11 cellular contexts compared by ENCODE assay signal in genomic region chr9:77848428-77848827, GRCh38.
DNase-seq lines count a peak whose midpoint lies in the region; ATAC-seq and TF ChIP-seq lines count a peak whose summit lies in the region.
"Had no signal": no experiment of that assay in that cellular context is flagged by ENCODE, and none has a peak within 500 bp of the region (broad histone marks: within the 10 kb centered on the region; RNA-seq: fewer than 3 reads in every experiment).

No MANE protein-coding gene starts in this region.

- H3K27ac ChIP-seq in esophagus muscularis mucosa (replicated peaks in 1 of 4): peak overlapping the region; percentile 59 to 79 (median 73)
- H3K27ac ChIP-seq in neural progenitor cell: peak overlapping the region; percentile 43
- H3K27ac ChIP-seq in upper lobe of left lung: peak overlapping the region; percentile 68 to 77 (median 74)
- H3K27ac ChIP-seq in OCI-LY7 (ENCODE audit: low read depth, low read length, poor library complexity, severe bottlenecking): no peak overlapping the region

- BruUV-seq in OCI-LY7 (replicated peaks; lab: Mats Ljungman, UMichigan): no TSS peak

- H3K4me3 ChIP-seq in esophagus muscularis mucosa: no peak overlapping the region
- H3K4me3 ChIP-seq in neural progenitor cell: no peak overlapping the region
- H3K4me3 ChIP-seq in upper lobe of left lung: no peak overlapping the region
- H3K4me3 ChIP-seq in OCI-LY7 (ENCODE audit: low read depth, low read length, poor library complexity, severe bottlenecking): no peak overlapping the region

- H4K20me1 ChIP-seq in neural progenitor cell (ENCODE audit: low read depth) (peaks cover 37% of the 10 kb centered on the region), OCI-LY7 (ENCODE audit: insufficient read depth, low read length) (no peaks in the 10 kb centered on the region)

- peaks cover 45 to 76% (median 74%) of the 10 kb centered on the region in 4 donors for H3K4me1 ChIP-seq in esophagus muscularis mucosa
- H3K4me1 ChIP-seq in neural progenitor cell: peaks cover 21% of the 10 kb centered on the region
- peaks cover 70 to 83% (median 76%) of the 10 kb centered on the region in 4 donors for H3K4me1 ChIP-seq in upper lobe of left lung
- H3K4me1 ChIP-seq in OCI-LY7 (ENCODE audit: insufficient read depth, low read length, poor library complexity, severe bottlenecking): no peaks in the 10 kb centered on the region

- no peak overlapping the region for H3K9ac ChIP-seq in neural progenitor cell

- no peak for TF ChIP-seq POLR2A in esophagus muscularis mucosa (IDR thresholded peaks at IDR 0.05; ENCODE audit: low read depth)
- TF ChIP-seq POLR2A in upper lobe of left lung (IDR thresholded peaks at IDR 0.05): no peak

- H3K27me3 ChIP-seq in esophagus muscularis mucosa: no peaks in the 10 kb centered on the region
- no peaks in the 10 kb centered on the region for H3K27me3 ChIP-seq in neural progenitor cell
- H3K27me3 ChIP-seq in upper lobe of left lung: no peaks in the 10 kb centered on the region

- H3K36me3 ChIP-seq in esophagus muscularis mucosa (no peaks in the 10 kb centered on the region), neural progenitor cell (no peaks in the 10 kb centered on the region), upper lobe of left lung (no peaks in the 10 kb centered on the region), OCI-LY7 (ENCODE audit: insufficient read depth, low read length) (no peaks in the 10 kb centered on the region)

- TF ChIP-seq CTCF in esophagus muscularis mucosa (IDR thresholded peaks at IDR 0.05) (no peak), neural progenitor cell (IDR thresholded peaks at IDR 0.05) (no peak), upper lobe of left lung (IDR thresholded peaks at IDR 0.05) (no peak), OCI-LY7 (conservative IDR thresholded peaks at IDR 0.05; ENCODE audit: low read length) (no peak)

- peaks cover 39% of the 10 kb centered on the region for H3K4me1 Mint-ChIP-seq in T-helper 2 cell treated with Interferon-gamma antibody and Interleukin-4, amounts not matched to agents 5 μg/mL and 100 μg/mL, for 36 hours (ENCODE audit: low read depth)
- H3K4me1 Mint-ChIP-seq in neural progenitor cell: peaks cover 28% of the 10 kb centered on the region
- H3K4me1 Mint-ChIP-seq: IgD-negative memory B cell had no signal

- ATAC-seq in upper lobe of left lung (ENCODE audit: low FRiP score in 2 of 2) (peak in 1 of 2 donors; percentile 20), HG03108 (IDR thresholded peaks at IDR 0.05; ENCODE audit: unreplicated experiment) (no peak)
- ATAC-seq: activated CD4-positive, CD25-positive, alpha-beta regulatory T cell treated with anti-CD3 and anti-CD28 coated beads, Interleukin-2, amount 50 U/mL, for 24 hours had no signal

- H3K9me3 ChIP-seq in esophagus muscularis mucosa: no peaks in the 10 kb centered on the region
- H3K9me3 ChIP-seq in neural progenitor cell (ENCODE audit: low read depth): no peaks in the 10 kb centered on the region
- H3K9me3 ChIP-seq in upper lobe of left lung: no peaks in the 10 kb centered on the region
- no peaks in the 10 kb centered on the region for H3K9me3 ChIP-seq in OCI-LY7 (ENCODE audit: low read length)

- H2AFZ ChIP-seq in neural progenitor cell (replicated peaks) (no peak overlapping the region), OCI-LY7 (ENCODE audit: low read length) (no peak overlapping the region)

- TF ChIP-seq EP300 in esophagus muscularis mucosa (IDR thresholded peaks at IDR 0.05) (no peak), upper lobe of left lung (IDR thresholded peaks at IDR 0.05) (no peak)

- POLR2A ChIA-PET in OCI-LY7 (lab: Charles Lee): interaction anchor here (0.7 to 1.0 kb wide), 3 partner anchors 11 to 475 kb away, joined by 3 read pairs; no protein-coding TSS in a partner anchor

- H3K9me3 Mint-ChIP-seq in T-helper 2 cell treated with Interferon-gamma antibody and Interleukin-4, amounts not matched to agents 5 μg/mL and 100 μg/mL, for 36 hours: no peaks in the 10 kb centered on the region
- H3K9me3 Mint-ChIP-seq in neural progenitor cell: no peaks in the 10 kb centered on the region
- H3K9me3 Mint-ChIP-seq: IgD-negative memory B cell had no signal

- peak overlapping the region; percentile 10 for H3K27ac Mint-ChIP-seq in T-helper 2 cell treated with Interferon-gamma antibody and Interleukin-4, amounts not matched to agents 5 μg/mL and 100 μg/mL, for 36 hours
- H3K27ac Mint-ChIP-seq in neural progenitor cell: peak overlapping the region; percentile 2

- no peak overlapping the region for H3K4me2 ChIP-seq in neural progenitor cell
- H3K4me2 ChIP-seq in OCI-LY7 (ENCODE audit: low read length): no peak overlapping the region

- no peak overlapping the region for H3K4me3 Mint-ChIP-seq in T-helper 2 cell treated with Interferon-gamma antibody and Interleukin-4, amounts not matched to agents 5 μg/mL and 100 μg/mL, for 36 hours
- no peak overlapping the region for H3K4me3 Mint-ChIP-seq in neural progenitor cell
- H3K4me3 Mint-ChIP-seq: IgD-negative memory B cell had no signal

- H3K27me3 Mint-ChIP-seq in T-helper 2 cell treated with Interferon-gamma antibody and Interleukin-4, amounts not matched to agents 5 μg/mL and 100 μg/mL, for 36 hours (ENCODE audit: low read depth): no peaks in the 10 kb centered on the region
- peaks cover 2% of the 10 kb centered on the region for H3K27me3 Mint-ChIP-seq in neural progenitor cell (ENCODE audit: insufficient read depth, low read depth)

- intact Hi-C loops in esophagus muscularis mucosa (cut with DNase I) (no loop called here), OCI-LY7 (cut with micrococcal nuclease; ENCODE audit: unreplicated experiment) (no loop called here)

- CTCF ChIA-PET in OCI-LY7 (lab: Charles Lee; ENCODE audit: unreplicated experiment): no interaction called here

- H3K9me2 ChIP-seq in OCI-LY7 (ENCODE audit: insufficient read depth, low read length): no peaks in the 10 kb centered on the region

- H3K79me2 ChIP-seq in neural progenitor cell (ENCODE audit: low read depth) (peaks cover 35% of the 10 kb centered on the region), OCI-LY7 (ENCODE audit: insufficient read depth, low read depth, low read length) (no peaks in the 10 kb centered on the region)

- H3F3A ChIP-seq in neural progenitor cell (ENCODE audit: low read depth): no peaks in the 10 kb centered on the region

- 78% methylated on average over 2 of the region's 2 CpGs for WGBS in esophagus muscularis mucosa
- 76 to 88% methylated on average over 2 of the region's 2 CpGs for WGBS in upper lobe of left lung, 2 donors

- DNase-seq in T-helper 2 cell treated with Interferon-gamma antibody and Interleukin-4, amounts not matched to agents 5 μg/mL and 100 μg/mL, for 36 hours (ENCODE audit: low spot score): no peak
- DNase-seq in T-helper 2 cell (no peak), esophagus muscularis mucosa (ENCODE audit: extremely low spot score) (no peak), neural progenitor cell (ENCODE audit: low spot score) (peak; percentile 13), upper lobe of left lung (no peak), NCI-H2196 treated with DMSO at 0.1 percent for 48 hours (lab: John Stamatoyannopoulos, UW; ENCODE audit: unreplicated experiment) (no peak), OCI-LY7 (ENCODE audit: low spot score) (no peak)
- DNase-seq: activated effector memory CD4-positive, alpha-beta T cell treated with anti-CD3 and anti-CD28 coated beads, Interleukin-2, amount 50 U/mL, for 16 hours had no signal

- H3K36me3 Mint-ChIP-seq in T-helper 2 cell treated with Interferon-gamma antibody and Interleukin-4, amounts not matched to agents 5 μg/mL and 100 μg/mL, for 36 hours (ENCODE audit: low read depth): peaks cover 2% of the 10 kb centered on the region
- no peaks in the 10 kb centered on the region for H3K36me3 Mint-ChIP-seq in neural progenitor cell
- H3K36me3 Mint-ChIP-seq: IgD-negative memory B cell had no signal
